In the genomic region with DNA sequence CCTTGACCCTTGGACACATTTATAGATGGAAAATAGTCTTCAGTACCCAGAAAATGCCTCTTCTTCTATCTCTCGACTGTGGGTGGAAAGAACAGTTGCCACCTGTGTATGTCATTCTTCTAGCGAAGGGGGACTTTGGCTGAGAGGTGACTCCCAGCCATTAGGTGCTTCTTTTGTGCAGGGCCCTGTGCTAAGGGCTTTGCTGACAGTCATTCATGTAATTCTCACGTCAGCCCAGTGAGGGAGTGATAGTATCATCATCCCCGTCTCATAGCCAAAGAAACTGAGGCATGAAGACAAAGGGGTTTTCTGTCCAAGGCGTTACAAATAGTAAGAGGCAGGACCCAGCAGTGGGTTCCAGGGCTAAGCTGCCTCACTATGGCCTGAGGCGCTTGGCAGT, we compare ENCODE assay signal across 24 cellular contexts.
"Had no signal": no experiment of that assay in that cellular context is flagged by ENCODE, and none has a peak within 500 bp of the region (broad histone marks: within the 10 kb centered on the region; RNA-seq: fewer than 3 reads in every experiment).

No MANE protein-coding gene starts in this region.

- ATAC-seq: Right ventricle myocardium inferior, SK-N-SH treated with all-trans-retinoic acid at 6 μM for 48 hours had no signal

- H3K9me3 Mint-ChIP-seq: activated CD4-positive, alpha-beta memory T cell treated with anti-CD3 and anti-CD28 coated beads for 36 hours; activated CD4-positive, alpha-beta T cell treated with anti-CD3 and anti-CD28 coated beads, Interleukin-2, amount 10 ng/mL, durations not matched to agents 24 days and 14 days; activated naive CD8-positive, alpha-beta T cell treated with anti-CD3 and anti-CD28 coated beads, Interleukin-2, amount 10 ng/mL, durations not matched to agents 7 days and 5 days; T-helper 1 cell treated with Interleukin-12 subunit alpha and Interleukin-12 subunit beta and Interleukin-4 antibody, amounts not matched to agents 30 μg/mL and 1 μg/mL, for 36 hours had no signal

- H3K36me3 Mint-ChIP-seq: activated CD4-positive, alpha-beta memory T cell treated with anti-CD3 and anti-CD28 coated beads for 36 hours had no signal

- H3K9me3 ChIP-seq: adrenal gland, breast epithelium had no signal

- H3K4me3 ChIP-seq: adrenal gland, breast epithelium had no signal

- H3K27me3 ChIP-seq: adrenal gland, breast epithelium had no signal

- H3K27ac ChIP-seq: adrenal gland, breast epithelium, KMS-11 had no signal

- H3K36me3 ChIP-seq: adrenal gland, breast epithelium had no signal

- H3K27ac Mint-ChIP-seq: activated CD4-positive, alpha-beta memory T cell treated with anti-CD3 and anti-CD28 coated beads for 36 hours; activated CD4-positive, alpha-beta T cell treated with anti-CD3 and anti-CD28 coated beads, Interleukin-2, amount 10 ng/mL, durations not matched to agents 24 days and 14 days; activated naive CD8-positive, alpha-beta T cell treated with anti-CD3 and anti-CD28 coated beads, Interleukin-2, amount 10 ng/mL, durations not matched to agents 7 days and 5 days; T-helper 1 cell treated with Interleukin-12 subunit alpha and Interleukin-12 subunit beta and Interleukin-4 antibody, amounts not matched to agents 30 μg/mL and 1 μg/mL, for 36 hours had no signal

- H3K4me1 ChIP-seq: breast epithelium had no signal

- DNase-seq: activated CD4-positive, alpha-beta memory T cell treated with anti-CD3 and anti-CD28 coated beads for 36 hours; activated CD4-positive, alpha-beta T cell treated with anti-CD3 and anti-CD28 coated beads for 1 hour; activated CD4-positive, alpha-beta T cell treated with anti-CD3 and anti-CD28 coated beads, Interleukin-2, amount 10 ng/mL, durations not matched to agents 24 days and 14 days; activated CD8-positive, alpha-beta memory T cell treated with anti-CD3 and anti-CD28 coated beads for 24 hours; activated naive CD4-positive, alpha-beta T cell treated with anti-CD3 and anti-CD28 coated beads, Interleukin-2, amount 50 U/mL, for 16 hours; activated naive CD8-positive, alpha-beta T cell treated with anti-CD3 and anti-CD28 coated beads, Interleukin-2, amount 10 ng/mL, durations not matched to agents 7 days and 5 days; activated T-cell treated with anti-CD3 and anti-CD28 coated beads, Interleukin-2, amount 50 U/mL, for 48 hours; anterior cingulate cortex; caudate nucleus; NCI-H1092; NCI-H1930; NCI-H2107; NCI-H2171 treated with DMSO at 0.1 percent for 48 hours; NCI-H226; NCI-H510A; NCI-H526 treated with DMSO at 0.1 percent for 48 hours; NCI-H82; RPMI8226 had no signal

- H3K4me2 ChIP-seq: KMS-11 had no signal

- H3K9ac ChIP-seq: KMS-11 had no signal

- H3K4me3 Mint-ChIP-seq: activated CD4-positive, alpha-beta memory T cell treated with anti-CD3 and anti-CD28 coated beads for 36 hours; activated CD4-positive, alpha-beta T cell treated with anti-CD3 and anti-CD28 coated beads, Interleukin-2, amount 10 ng/mL, durations not matched to agents 24 days and 14 days; activated naive CD8-positive, alpha-beta T cell treated with anti-CD3 and anti-CD28 coated beads, Interleukin-2, amount 10 ng/mL, durations not matched to agents 7 days and 5 days; T-helper 1 cell treated with Interleukin-12 subunit alpha and Interleukin-12 subunit beta and Interleukin-4 antibody, amounts not matched to agents 30 μg/mL and 1 μg/mL, for 36 hours had no signal
